ENCODE assay signal across 2 cellular contexts in the genomic region with DNA sequence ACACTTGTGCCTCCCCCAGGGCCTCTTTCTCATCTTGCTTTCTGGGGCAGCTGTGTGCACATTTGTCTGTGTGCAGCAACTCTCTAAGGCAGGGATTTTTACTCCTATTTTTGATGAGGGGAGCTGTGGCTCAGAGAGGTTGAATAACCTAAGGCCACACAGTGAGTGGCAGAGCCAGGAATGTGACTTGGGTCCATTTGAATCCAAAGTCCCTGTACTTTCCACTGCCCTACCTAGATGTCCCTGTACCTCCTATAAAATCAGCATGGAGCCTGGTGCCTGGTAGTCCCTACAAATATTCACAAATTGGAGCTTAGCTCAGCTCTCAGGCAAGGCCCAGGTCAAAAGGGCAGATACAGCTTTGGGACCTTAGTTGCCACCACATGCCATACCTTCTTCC.
TF ChIP-seq lines count a peak whose summit lies in the region.

No MANE protein-coding gene starts in this region.

TF ChIP-seq in HepG2, 621 proteins besides CTCF, POLR2A, EP300 and RAD21:
- TF ChIP-seq NFKBIZ (CRISPR knock-in tag; IDR thresholded peaks at IDR 0.05), result no peak
- no peak for TF ChIP-seq MTA3 (CRISPR knock-in tag; IDR thresholded peaks at IDR 0.05)
- TF ChIP-seq ZSCAN25 (CRISPR knock-in tag; IDR thresholded peaks at IDR 0.05), result 0 out of 2 replicates have a peak, but pooled peaks have one; percentile 9
- TF ChIP-seq NR2F6 (IDR thresholded peaks at IDR 0.05), result no peak
- 0 out of 2 replicates have a peak, but pooled peaks have one; percentile 7 for TF ChIP-seq NR2F6 (CRISPR knock-in tag; IDR thresholded peaks at IDR 0.05)
- TF ChIP-seq HDAC6 (IDR thresholded peaks at IDR 0.05; ENCODE audit: low read depth, low read length), result no peak
- TF ChIP-seq NONO (IDR thresholded peaks at IDR 0.05), result no peak
- TF ChIP-seq NONO (CRISPR knock-in tag; conservative IDR thresholded peaks at IDR 0.05), result 0 out of 2 replicates have a peak, but pooled peaks have one; percentile 15
- peak; percentile 78; the same call in 1 of the 2 replicates for TF ChIP-seq ZNF768 (CRISPR knock-in tag; IDR thresholded peaks at IDR 0.05)
- 0 out of 3 replicates have a peak, but pooled peaks have one; percentile 13 for TF ChIP-seq MXI1 (IDR thresholded peaks at IDR 0.05; ENCODE audit: borderline replicate concordance, low read depth, low read length)
- 0 out of 2 replicates have a peak, but pooled peaks have one; percentile 22 for TF ChIP-seq ZNF629 (CRISPR knock-in tag; conservative IDR thresholded peaks at IDR 0.05)
- TF ChIP-seq, protein P1, sequence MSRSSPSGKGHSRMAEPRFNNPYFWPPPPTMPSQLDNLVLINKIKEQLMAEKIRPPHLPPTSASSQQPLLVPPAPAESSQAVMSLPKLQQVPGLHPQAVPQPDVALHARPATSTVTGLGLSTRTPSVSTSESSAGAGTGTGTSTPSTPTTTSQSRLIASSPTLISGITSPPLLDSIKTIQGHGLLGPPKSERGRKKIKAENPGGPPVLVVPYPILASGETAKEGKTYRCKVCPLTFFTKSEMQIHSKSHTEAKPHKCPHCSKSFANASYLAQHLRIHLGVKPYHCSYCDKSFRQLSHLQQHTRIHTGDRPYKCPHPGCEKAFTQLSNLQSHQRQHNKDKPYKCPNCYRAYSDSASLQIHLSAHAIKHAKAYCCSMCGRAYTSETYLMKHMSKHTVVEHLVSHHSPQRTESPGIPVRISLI (CRISPR knock-in tag; IDR thresholded peaks at IDR 0.05; ENCODE audit: borderline replicate concordance), result no peak
- TF ChIP-seq, protein P2, sequence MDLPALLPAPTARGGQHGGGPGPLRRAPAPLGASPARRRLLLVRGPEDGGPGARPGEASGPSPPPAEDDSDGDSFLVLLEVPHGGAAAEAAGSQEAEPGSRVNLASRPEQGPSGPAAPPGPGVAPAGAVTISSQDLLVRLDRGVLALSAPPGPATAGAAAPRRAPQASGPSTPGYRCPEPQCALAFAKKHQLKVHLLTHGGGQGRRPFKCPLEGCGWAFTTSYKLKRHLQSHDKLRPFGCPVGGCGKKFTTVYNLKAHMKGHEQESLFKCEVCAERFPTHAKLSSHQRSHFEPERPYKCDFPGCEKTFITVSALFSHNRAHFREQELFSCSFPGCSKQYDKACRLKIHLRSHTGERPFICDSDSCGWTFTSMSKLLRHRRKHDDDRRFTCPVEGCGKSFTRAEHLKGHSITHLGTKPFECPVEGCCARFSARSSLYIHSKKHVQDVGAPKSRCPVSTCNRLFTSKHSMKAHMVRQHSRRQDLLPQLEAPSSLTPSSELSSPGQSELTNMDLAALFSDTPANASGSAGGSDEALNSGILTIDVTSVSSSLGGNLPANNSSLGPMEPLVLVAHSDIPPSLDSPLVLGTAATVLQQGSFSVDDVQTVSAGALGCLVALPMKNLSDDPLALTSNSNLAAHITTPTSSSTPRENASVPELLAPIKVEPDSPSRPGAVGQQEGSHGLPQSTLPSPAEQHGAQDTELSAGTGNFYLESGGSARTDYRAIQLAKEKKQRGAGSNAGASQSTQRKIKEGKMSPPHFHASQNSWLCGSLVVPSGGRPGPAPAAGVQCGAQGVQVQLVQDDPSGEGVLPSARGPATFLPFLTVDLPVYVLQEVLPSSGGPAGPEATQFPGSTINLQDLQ (CRISPR knock-in tag; IDR thresholded peaks at IDR 0.05), result no peak
- TF ChIP-seq ZNF12 (CRISPR knock-in tag; IDR thresholded peaks at IDR 0.05), result no peak
- no peak for TF ChIP-seq HHEX (CRISPR knock-in tag; IDR thresholded peaks at IDR 0.05)
- no peak for TF ChIP-seq SALL1 (CRISPR knock-in tag; IDR thresholded peaks at IDR 0.05)
- peak; percentile 43; the same call in 1 of the 2 replicates for TF ChIP-seq HNF4A (CRISPR knock-in tag; IDR thresholded peaks at IDR 0.05)
- peak; percentile 31; the same call in 1 of the 2 replicates for TF ChIP-seq ZMYM3 (CRISPR knock-in tag; IDR thresholded peaks at IDR 0.05)
- TF ChIP-seq MED13 (CRISPR knock-in tag; IDR thresholded peaks at IDR 0.05), result no peak

TF ChIP-seq in liver, 16 proteins besides CTCF, POLR2A, EP300 and RAD21:
- TF ChIP-seq RXRA (IDR thresholded peaks at IDR 0.05), result peak in 1 of 2 donors; percentile 18
- TF ChIP-seq YY1 (IDR thresholded peaks at IDR 0.05), result no peak
- TF ChIP-seq, protein P3, sequence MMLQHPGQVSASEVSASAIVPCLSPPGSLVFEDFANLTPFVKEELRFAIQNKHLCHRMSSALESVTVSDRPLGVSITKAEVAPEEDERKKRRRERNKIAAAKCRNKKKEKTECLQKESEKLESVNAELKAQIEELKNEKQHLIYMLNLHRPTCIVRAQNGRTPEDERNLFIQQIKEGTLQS (IDR thresholded peaks at IDR 0.05), result no peak
- TF ChIP-seq EGR1 (IDR thresholded peaks at IDR 0.05; ENCODE audit: low read depth in 2 of 2), result no peak
- no peak for TF ChIP-seq NR2F2 (IDR thresholded peaks at IDR 0.05)
- TF ChIP-seq HNF4A (conservative IDR thresholded peaks at IDR 0.05), result peak; percentile 66 to 78
- no peak for TF ChIP-seq TAF1 (conservative IDR thresholded peaks at IDR 0.05)
TF ChIP-seq in liver: peak in this region for 2.
